14 cellular contexts compared by ENCODE assay signal in genomic region chr3:193231201-193231600, GRCh38. TPM values are rescaled to one million over a fixed set of nuclear protein-coding genes. Genes with fewer than 3 reads are reported as not detected.
DNase-seq lines count a peak whose midpoint lies in the region; ATAC-seq, FAIRE-seq and TF ChIP-seq lines count a peak whose summit lies in the region.
"Had no signal": no experiment of that assay in that cellular context is flagged by ENCODE, and none has a peak within 500 bp of the region (broad histone marks: within the 10 kb centered on the region; RNA-seq: fewer than 3 reads in every experiment).

No MANE protein-coding gene starts in this region.

- no peak overlapping the region for H3K4me2 ChIP-seq in IMR-90 (ENCODE audit: low read depth, low read length)
- no peak overlapping the region for H3K4me2 ChIP-seq in keratinocyte (ENCODE audit: control insufficient read depth, extremely low read depth, insufficient read depth, low read depth, low read length)

- no peak overlapping the region for H3K23ac ChIP-seq in IMR-90 (ENCODE audit: low read depth, low read length)

- no peak overlapping the region for H2BK15ac ChIP-seq in IMR-90 (ENCODE audit: low read depth, low read length)

- H4K91ac ChIP-seq in IMR-90 (ENCODE audit: insufficient read depth, low read depth, low read length): no peak overlapping the region

- H3K79me2 ChIP-seq in keratinocyte (ENCODE audit: control insufficient read depth, insufficient read depth, low read length): no peaks in the 10 kb centered on the region

- H3K27me3 ChIP-seq in IMR-90 (ENCODE audit: control insufficient read depth, insufficient read depth, low read length) (no peaks in the 10 kb centered on the region), RWPE2 (ENCODE audit: insufficient read depth, poor library complexity, severe bottlenecking) (no peaks in the 10 kb centered on the region), keratinocyte (ENCODE audit: control insufficient read depth, extremely low read depth, insufficient read depth, low read length) (no peaks in the 10 kb centered on the region)

- no peak overlapping the region for H2BK120ac ChIP-seq in IMR-90 (ENCODE audit: low read depth, low read length)

- intact Hi-C loops in IMR-90 (cut with micrococcal nuclease): no loop called here

- no peaks in the 10 kb centered on the region for H4K20me1 ChIP-seq in IMR-90 (ENCODE audit: insufficient read depth, low read length)
- no peaks in the 10 kb centered on the region for H4K20me1 ChIP-seq in keratinocyte (ENCODE audit: control insufficient read depth, extremely low read depth, insufficient read depth, low read length)

- H3K9me3 ChIP-seq in IMR-90 (ENCODE audit: control insufficient read depth, insufficient read depth, low read length) (no peaks in the 10 kb centered on the region), RWPE2 (ENCODE audit: severe bottlenecking) (no peaks in the 10 kb centered on the region), keratinocyte (ENCODE audit: control insufficient read depth, low read depth, low read length) (no peaks in the 10 kb centered on the region)
- H3K9me3 ChIP-seq: BE2C had no signal

- no peak overlapping the region for H3K56ac ChIP-seq in IMR-90 (ENCODE audit: extremely low read depth, insufficient read depth, low read length)

- TF ChIP-seq CTCF in IMR-90 (conservative IDR thresholded peaks at IDR 0.05; ENCODE audit: low read depth, low read length): no peak
- TF ChIP-seq CTCF in RWPE2 (IDR thresholded peaks at IDR 0.05; ENCODE audit: poor library complexity, severe bottlenecking): no peak
- TF ChIP-seq CTCF in keratinocyte (optimal IDR thresholded peaks at IDR 0.05 in 1 of 3, IDR thresholded peaks at IDR 0.05 in 1 of 3, conservative IDR thresholded peaks at IDR 0.05 in 1 of 3; ENCODE audit: extremely low read depth in 1 of 3, insufficient read depth in 2 of 3, low read length in 3 of 3): no peak

- H3K18ac ChIP-seq in IMR-90 (ENCODE audit: low read depth, low read length): no peak overlapping the region

- H3K4ac ChIP-seq in IMR-90 (ENCODE audit: low read depth, low read length): no peak overlapping the region

- H4K5ac ChIP-seq in IMR-90 (ENCODE audit: low read depth, low read length): no peak overlapping the region

- no peak overlapping the region for H4K8ac ChIP-seq in IMR-90 (ENCODE audit: low read depth in 2 of 2, low read length in 2 of 2)

- no peak overlapping the region for H3K14ac ChIP-seq in IMR-90 (replicated peaks; ENCODE audit: low read depth, low read length)

- H2BK20ac ChIP-seq in IMR-90 (ENCODE audit: low read depth, low read length): no peak overlapping the region

- H2AFZ ChIP-seq in IMR-90 (replicated peaks; ENCODE audit: low read length, poor library complexity) (no peak overlapping the region), keratinocyte (ENCODE audit: control insufficient read depth, low read length) (peak overlapping the region; percentile 61)

- H3K9me1 ChIP-seq in IMR-90 (ENCODE audit: insufficient read depth, low read length) (no peaks in the 10 kb centered on the region), keratinocyte (ENCODE audit: control insufficient read depth, extremely low read depth, insufficient read depth, low read length) (no peaks in the 10 kb centered on the region)

- H2BK5ac ChIP-seq in IMR-90 (ENCODE audit: low read depth, low read length, poor library complexity, severe bottlenecking): no peak overlapping the region

- H3K27ac ChIP-seq in IMR-90 (ENCODE audit: insufficient read depth, low read length): no peak overlapping the region
- H3K27ac ChIP-seq in RWPE2 (ENCODE audit: poor library complexity, severe bottlenecking): no peak overlapping the region
- no peak overlapping the region for H3K27ac ChIP-seq in keratinocyte (ENCODE audit: control insufficient read depth, insufficient read depth, low read length)

- TF ChIP-seq RAD21 in IMR-90 (IDR thresholded peaks at IDR 0.05; ENCODE audit: low read length): no peak

- POLR2A ChIA-PET in IMR-90 (lab: Charles Lee; ENCODE audit: unreplicated experiment): no interaction called here

- 28% methylated on average over 4 of the region's 6 CpGs; no CpG with 5 or more reads in 1 of the 2 experiments for WGBS in IMR-90 (ENCODE audit: extremely low coverage in 2 of 2, insufficient read length in 1 of 2), 2 experiments

- no peak overlapping the region for H3K4me3 ChIP-seq in IMR-90 (ENCODE audit: insufficient read depth, low read depth, low read length)
- no peak overlapping the region for H3K4me3 ChIP-seq in RWPE2 (ENCODE audit: severe bottlenecking)
- H3K4me3 ChIP-seq in keratinocyte (ENCODE audit: control insufficient read depth in 2 of 3, extremely low read depth in 1 of 3, insufficient read depth in 2 of 3, low read depth in 1 of 3, low read length in 3 of 3): no peak overlapping the region

- H2AK9ac ChIP-seq in IMR-90 (replicated peaks; ENCODE audit: low read depth, low read length, poor library complexity): peak overlapping the region; percentile 18

- in situ Hi-C loops in IMR-90 (cut with MboI; ENCODE audit: low sequenced_read_pairs): no loop called here

- H3K9ac ChIP-seq in IMR-90 (ENCODE audit: low read depth, low read length) (no peak overlapping the region), keratinocyte (ENCODE audit: control insufficient read depth, extremely low read depth, insufficient read depth, low read length) (no peak overlapping the region)

- dilution Hi-C loops in IMR-90 (cut with HindIII; ENCODE audit: low sequenced_read_pairs, unreplicated experiment): no loop called here
- dilution Hi-C loops in keratinocyte (cut with MboI; ENCODE audit: extremely low pct_ligation_motif_present, low sequenced_read_pairs): no loop called here

- DNase-seq in ELF-1 (ENCODE audit: low read depth, low spot score): peak; percentile 13
- no peak for DNase-seq in IMR-90
- DNase-seq in RWPE2 (ENCODE audit: low spot score): no peak
- DNase-seq in keratinocyte (ENCODE audit: low read depth, low spot score): no peak
- DNase-seq in OCI-M1 (lab: John Stamatoyannopoulos, UW): no peak
- DNase-seq: BE2C; CD4-positive, alpha-beta memory T cell; Karpas-422; NCI-H2081 treated with DMSO at 0.1 percent for 48 hours had no signal

- ATAC-seq in IMR-90 (ENCODE audit: low read depth) (no peak), RWPE2 (ENCODE audit: low read depth) (peak; percentile 59), GM21786 (IDR thresholded peaks at IDR 0.05; ENCODE audit: unreplicated experiment) (no peak), GM21528 (IDR thresholded peaks at IDR 0.05; ENCODE audit: low FRiP score, unreplicated experiment) (no peak)

- no peak for TF ChIP-seq POLR2A in IMR-90 (IDR thresholded peaks at IDR 0.05; ENCODE audit: low read depth, low read length)

- no peaks in the 10 kb centered on the region for H3K79me1 ChIP-seq in IMR-90 (ENCODE audit: low read depth in 1 of 2, low read length in 2 of 2)

- CTCF ChIA-PET in IMR-90 (lab: Yijun Ruan, JAX): no interaction called here

- peak; percentile 20 for FAIRE-seq in keratinocyte (lab: Jason Lieb, UNC)
- FAIRE-seq: H54 had no signal

- BruUV-seq in IMR-90 (replicated peaks; lab: Mats Ljungman, UMichigan): no TSS peak

- H3K4me1 ChIP-seq in IMR-90 (ENCODE audit: control insufficient read depth, insufficient read depth, low read length) (no peaks in the 10 kb centered on the region), RWPE2 (ENCODE audit: insufficient read depth, poor library complexity, severe bottlenecking) (peaks cover 6% of the 10 kb centered on the region), keratinocyte (ENCODE audit: control insufficient read depth, extremely low read depth, insufficient read depth, low read length) (no peaks in the 10 kb centered on the region)
- H3K4me1 ChIP-seq: BE2C had no signal

- H3K36me3 ChIP-seq in IMR-90 (ENCODE audit: control insufficient read depth, insufficient read depth, low read length) (no peaks in the 10 kb centered on the region), RWPE2 (ENCODE audit: low read depth) (no peaks in the 10 kb centered on the region), keratinocyte (ENCODE audit: control insufficient read depth in 2 of 2, extremely low read depth in 1 of 2, insufficient read depth in 2 of 2, low read length in 2 of 2) (no peaks in the 10 kb centered on the region)
- H3K36me3 ChIP-seq: BE2C had no signal

- no peak overlapping the region for H2AK5ac ChIP-seq in IMR-90 (ENCODE audit: low read depth, low read length)

TF ChIP-seq in IMR-90, 13 proteins besides CTCF, POLR2A, EP300 and RAD21:
- TF ChIP-seq SMC3 (IDR thresholded peaks at IDR 0.05; ENCODE audit: low read depth, low read length) (no peak), BHLHE40 (IDR thresholded peaks at IDR 0.05; ENCODE audit: low read depth, low read length) (no peak), MXI1 (IDR thresholded peaks at IDR 0.05; ENCODE audit: borderline replicate concordance, low read depth, low read length) (no peak)
- TF ChIP-seq, protein P1, sequence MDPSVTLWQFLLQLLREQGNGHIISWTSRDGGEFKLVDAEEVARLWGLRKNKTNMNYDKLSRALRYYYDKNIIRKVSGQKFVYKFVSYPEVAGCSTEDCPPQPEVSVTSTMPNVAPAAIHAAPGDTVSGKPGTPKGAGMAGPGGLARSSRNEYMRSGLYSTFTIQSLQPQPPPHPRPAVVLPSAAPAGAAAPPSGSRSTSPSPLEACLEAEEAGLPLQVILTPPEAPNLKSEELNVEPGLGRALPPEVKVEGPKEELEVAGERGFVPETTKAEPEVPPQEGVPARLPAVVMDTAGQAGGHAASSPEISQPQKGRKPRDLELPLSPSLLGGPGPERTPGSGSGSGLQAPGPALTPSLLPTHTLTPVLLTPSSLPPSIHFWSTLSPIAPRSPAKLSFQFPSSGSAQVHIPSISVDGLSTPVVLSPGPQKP (IDR thresholded peaks at IDR 0.05; ENCODE audit: borderline replicate concordance, low read depth, low read length): no peak

RNA-seq across cellular contexts. Expression of gene PLAAT1, which starts 9.8 kb away (rescaled TPM):
- 0.54 and 0.56 TPM in 2 replicates for total RNA-seq in IMR-90 (2012; rRNA removed)
- polyA plus RNA-seq in IMR-90 (2012; rRNA removed) (0.68 and 0.73 TPM in 2 replicates), keratinocyte (0.48 to 0.57 TPM (median 0.55 TPM) in 3 replicates)
- polyA plus RNA-seq in IMR-90 (2012; cell fraction: cytosol; rRNA removed): 0.43 and 0.49 TPM in 2 replicates
- polyA plus RNA-seq in IMR-90 (2012; cell fraction: nucleus; rRNA removed; ENCODE audit: low replicate concordance): 0.29 and 0.44 TPM in 2 replicates
- polyA plus RNA-seq in keratinocyte (2011; ENCODE audit: low read depth): 0.42 TPM
- 1.8 and 2.1 TPM in 2 replicates for polyA plus RNA-seq in keratinocyte (2011; cell fraction: cytosol; rRNA removed)
- 0.37 and 0.41 TPM in 2 replicates for polyA plus RNA-seq in keratinocyte (2011; cell fraction: nucleus; rRNA removed)
- 0.21 and 0.73 TPM in 2 replicates for polyA plus RNA-seq in keratinocyte (2012; ENCODE audit: low replicate concordance)
- polyA minus RNA-seq in keratinocyte: 0.96 to 1.4 TPM in 2 of 3 replicates, not detected in the other
- polyA minus RNA-seq in keratinocyte (2011; cell fraction: cytosol; rRNA and poly(A)+ RNA removed): not detected
- polyA minus RNA-seq in keratinocyte (2011; cell fraction: nucleus; rRNA and poly(A)+ RNA removed): not detected in 2 replicates
- total RNA-seq: CD4-positive, alpha-beta memory T cell; OCI-LY7 had no signal
- polyA plus RNA-seq: AG04450; CD4-positive, alpha-beta memory T cell had no signal
